ENCODE assay signal across 26 cellular contexts in the genomic region with DNA sequence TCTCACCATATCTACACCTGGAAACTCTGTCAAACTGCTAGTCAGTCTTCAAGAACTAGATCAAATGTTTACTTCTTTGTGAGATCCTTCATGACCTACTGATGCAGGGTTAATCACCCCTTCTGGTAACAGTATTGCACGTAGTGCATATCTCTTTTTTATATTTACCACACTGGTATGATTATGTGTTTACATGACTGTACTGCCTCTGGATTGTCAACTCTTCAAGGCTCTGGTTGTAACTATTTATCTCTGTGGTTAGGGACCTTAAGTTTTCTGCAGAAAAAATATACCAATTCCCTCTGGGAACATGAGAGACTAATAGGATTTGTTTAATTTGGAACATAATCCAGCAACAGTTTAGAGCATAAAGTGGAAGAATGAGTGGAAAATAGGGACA.
A peak's percentile ranks its signal among the peaks of the same experiment; 100 is the strongest.
DNase-seq lines count a peak whose midpoint lies in the region; ATAC-seq and TF ChIP-seq lines count a peak whose summit lies in the region.
"Had no signal": no experiment of that assay in that cellular context is flagged by ENCODE, and none has a peak within 500 bp of the region (broad histone marks: within the 10 kb centered on the region; RNA-seq: fewer than 3 reads in every experiment).

No MANE protein-coding gene starts in this region.

- no peak for DNase-seq in left ventricle myocardium inferior
- DNase-seq in cardiac septum (ENCODE audit: low spot score): no peak
- peak; percentile 46 for DNase-seq in LHCN-M2 (ENCODE audit: low read depth)
- DNase-seq in fibroblast of mammary gland (ENCODE audit: low read depth): peak; percentile 16
- DNase-seq in smooth muscle cell (lab: John Stamatoyannopoulos, UW; ENCODE audit: unreplicated experiment): no peak
- DNase-seq in D341Med (ENCODE audit: low spot score): no peak
- no peak for DNase-seq in activated CD8-positive, alpha-beta T cell treated with anti-CD3 and anti-CD28 coated beads for 36 hours
- DNase-seq: AML-193; CD4-positive, alpha-beta T cell; DMS53; GDM1; MV-4-11; NCI-H1105 treated with DMSO at 0.1 percent for 48 hours; NCI-H2029; NCI-H446; NCI-H524 treated with DMSO at 0.1 percent for 48 hours; NCI-H774; PC-9 had no signal

- no peak overlapping the region for H3K4me3 Mint-ChIP-seq in activated CD8-positive, alpha-beta T cell treated with anti-CD3 and anti-CD28 coated beads for 36 hours
- H3K4me3 Mint-ChIP-seq: CD4-positive, alpha-beta T cell; GM23338; IgD-negative memory B cell had no signal

- TF ChIP-seq CTCF in left ventricle myocardium inferior (IDR thresholded peaks at IDR 0.05; ENCODE audit: borderline replicate concordance) (no peak), fibroblast of mammary gland (conservative IDR thresholded peaks at IDR 0.05; ENCODE audit: control insufficient read depth, insufficient read depth, low read depth, low read length) (no peak), smooth muscle cell (IDR thresholded peaks at IDR 0.05; ENCODE audit: borderline replicate concordance, insufficient read depth, poor library complexity, severe bottlenecking) (no peak)
- TF ChIP-seq CTCF in activated CD8-positive, alpha-beta T cell treated with anti-CD3 and anti-CD28 coated beads for 36 hours (IDR thresholded peaks at IDR 0.05): no peak

- no peak overlapping the region for H2AFZ ChIP-seq in smooth muscle cell (ENCODE audit: low read depth)
- H2AFZ ChIP-seq: GM23338, PC-9 had no signal

- H3K36me3 ChIP-seq in left ventricle myocardium inferior (no peaks in the 10 kb centered on the region), smooth muscle cell (ENCODE audit: low read depth) (no peaks in the 10 kb centered on the region)
- H3K36me3 ChIP-seq: BLaER1 treated with 17β-estradiol and CSF1 and Interleukin-3, amounts not matched to agents 10 nM and 100 nM; HAP-1; SJSA1 had no signal

- 16% methylated on average over 1 of the region's 1 CpG for WGBS in smooth muscle cell (ENCODE audit: low lambda C conversion rate)

- H3K27ac Mint-ChIP-seq in activated CD8-positive, alpha-beta T cell treated with anti-CD3 and anti-CD28 coated beads for 36 hours: no peak overlapping the region
- H3K27ac Mint-ChIP-seq: CD4-positive, alpha-beta T cell; GM23338; IgD-negative memory B cell had no signal

- H3K4me1 ChIP-seq in left ventricle myocardium inferior (peaks cover 8% of the 10 kb centered on the region), smooth muscle cell (ENCODE audit: low read depth) (no peaks in the 10 kb centered on the region)
- H3K4me1 ChIP-seq: BLaER1 treated with 17β-estradiol and CSF1 and Interleukin-3, amounts not matched to agents 10 nM and 100 nM; HAP-1; SJSA1 had no signal

- H3K27ac ChIP-seq in left ventricle myocardium inferior (replicated peaks) (peak overlapping the region; percentile 28), smooth muscle cell (ENCODE audit: low read depth) (peak overlapping the region; percentile 3)
- H3K27ac ChIP-seq: BLaER1 treated with 17β-estradiol and CSF1 and Interleukin-3, amounts not matched to agents 10 nM and 100 nM; PC-9; SJSA1 had no signal

- H3F3A ChIP-seq in smooth muscle cell (ENCODE audit: low read depth): no peaks in the 10 kb centered on the region

- H3K9me3 ChIP-seq in left ventricle myocardium inferior (replicated peaks) (no peaks in the 10 kb centered on the region), smooth muscle cell (replicated peaks; ENCODE audit: low read depth) (no peaks in the 10 kb centered on the region)
- H3K9me3 ChIP-seq: BLaER1 treated with 17β-estradiol and CSF1 and Interleukin-3, amounts not matched to agents 10 nM and 100 nM; HAP-1; SJSA1 had no signal

- H3K79me2 ChIP-seq in smooth muscle cell (ENCODE audit: low read depth): no peaks in the 10 kb centered on the region

- no peaks in the 10 kb centered on the region for H3K27me3 Mint-ChIP-seq in activated CD8-positive, alpha-beta T cell treated with anti-CD3 and anti-CD28 coated beads for 36 hours
- H3K27me3 Mint-ChIP-seq: CD4-positive, alpha-beta T cell; IgD-negative memory B cell had no signal

- H4K20me1 ChIP-seq in smooth muscle cell (ENCODE audit: low read depth): no peaks in the 10 kb centered on the region
- H4K20me1 ChIP-seq: BLaER1 treated with 17β-estradiol and CSF1 and Interleukin-3, amounts not matched to agents 10 nM and 100 nM had no signal

- no peak overlapping the region for H3K4me3 ChIP-seq in left ventricle myocardium inferior
- no peak overlapping the region for H3K4me3 ChIP-seq in fibroblast of mammary gland (ENCODE audit: control insufficient read depth, low read depth, low read length)
- H3K4me3 ChIP-seq in smooth muscle cell: no peak overlapping the region
- H3K4me3 ChIP-seq: BLaER1 treated with 17β-estradiol and CSF1 and Interleukin-3, amounts not matched to agents 10 nM and 100 nM; GM12878; GM23338; HAP-1; PC-9; SJSA1 had no signal

- intact Hi-C loops in left ventricle myocardium inferior (cut with micrococcal nuclease) (no loop called here), cardiac septum (cut with DNase I) (no loop called here)
- intact Hi-C loops in activated CD8-positive, alpha-beta T cell treated with anti-CD3 and anti-CD28 coated beads for 36 hours (cut with micrococcal nuclease): no loop called here

- H3K9me3 Mint-ChIP-seq in activated CD8-positive, alpha-beta T cell treated with anti-CD3 and anti-CD28 coated beads for 36 hours: no peaks in the 10 kb centered on the region
- H3K9me3 Mint-ChIP-seq: CD4-positive, alpha-beta T cell; GM23338 had no signal

- CTCF ChIA-PET in activated CD8-positive, alpha-beta T cell treated with anti-CD3 and anti-CD28 coated beads for 36 hours (lab: Charles Lee): no interaction called here

- H3K27me3 ChIP-seq in left ventricle myocardium inferior (ENCODE audit: low read depth) (no peaks in the 10 kb centered on the region), smooth muscle cell (ENCODE audit: low read depth) (no peaks in the 10 kb centered on the region)
- H3K27me3 ChIP-seq: BLaER1 treated with 17β-estradiol and CSF1 and Interleukin-3, amounts not matched to agents 10 nM and 100 nM; SJSA1 had no signal

- ATAC-seq in activated CD8-positive, alpha-beta T cell treated with anti-CD3 and anti-CD28 coated beads for 36 hours: no peak
- ATAC-seq in activated CD4-positive, CD25-positive, alpha-beta regulatory T cell treated with anti-CD3 and anti-CD28 coated beads, Interleukin-2, amount 50 U/mL, for 24 hours: no peak
- ATAC-seq: GM12878, GM23338, Right ventricle myocardium inferior had no signal

- POLR2A ChIA-PET in activated CD8-positive, alpha-beta T cell treated with anti-CD3 and anti-CD28 coated beads for 36 hours (lab: Charles Lee): no interaction called here

- H3K4me1 Mint-ChIP-seq in activated CD8-positive, alpha-beta T cell treated with anti-CD3 and anti-CD28 coated beads for 36 hours (ENCODE audit: low read depth): no peaks in the 10 kb centered on the region
- H3K4me1 Mint-ChIP-seq: GM23338, IgD-negative memory B cell had no signal

- no peak overlapping the region for H3K9ac ChIP-seq in smooth muscle cell (ENCODE audit: low read depth)
- H3K9ac ChIP-seq: BLaER1 treated with 17β-estradiol and CSF1 and Interleukin-3, amounts not matched to agents 10 nM and 100 nM had no signal

- H3K36me3 Mint-ChIP-seq in activated CD8-positive, alpha-beta T cell treated with anti-CD3 and anti-CD28 coated beads for 36 hours (ENCODE audit: low read depth): no peaks in the 10 kb centered on the region
- H3K36me3 Mint-ChIP-seq: IgD-negative memory B cell had no signal

- peak overlapping the region; percentile 5 for H3K4me2 ChIP-seq in smooth muscle cell
- H3K4me2 ChIP-seq: BLaER1 treated with 17β-estradiol and CSF1 and Interleukin-3, amounts not matched to agents 10 nM and 100 nM; GM23338; PC-9 had no signal

Comparison
In these comparisons a context has a peak if more than half of its experiments do, and no peak if none do; other contexts are left out.
1. DNase-seq: peak in LHCN-M2 (single experiment) and fibroblast of mammary gland (single experiment); none in left ventricle myocardium inferior (single experiment), cardiac septum (single experiment), smooth muscle cell (single experiment), D341Med (single experiment) and activated CD8-positive, alpha-beta T cell treated with anti-CD3 and anti-CD28 coated beads for 36 hours (single experiment).